Comparison of ENCODE assay signal across 1 cellular context in the genomic region with DNA sequence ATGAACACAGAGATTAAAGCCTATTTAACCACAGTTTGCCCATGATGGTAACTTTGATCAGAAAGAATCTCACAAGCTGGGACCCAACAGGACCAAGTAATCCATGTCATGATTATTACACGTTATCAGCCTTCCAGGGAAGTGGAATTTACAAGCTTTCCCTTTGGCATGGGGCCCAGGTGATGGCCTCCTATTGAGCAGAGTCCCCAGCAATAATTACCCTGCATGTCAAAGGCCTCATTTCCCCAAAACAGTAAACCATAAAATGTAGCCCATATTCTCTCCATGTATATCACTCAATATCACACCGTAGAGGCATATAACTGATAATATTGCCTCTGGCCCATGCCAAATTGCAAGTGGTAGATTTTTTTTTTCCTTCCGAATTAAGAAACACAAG.
TF ChIP-seq lines count a peak whose summit lies in the region.

No MANE protein-coding gene starts in this region.

TF ChIP-seq in SK-N-SH, 30 proteins besides CTCF, POLR2A, EP300 and RAD21 (continued from another document):
- TF ChIP-seq USF1 (IDR thresholded peaks at IDR 0.05; ENCODE audit: borderline replicate concordance, low read depth) (no peak), TCF12 (IDR thresholded peaks at IDR 0.05) (no peak), FOXM1 (IDR thresholded peaks at IDR 0.05; ENCODE audit: low read depth) (no peak), EZH2phosphoT487 (IDR thresholded peaks at IDR 0.05; ENCODE audit: borderline replicate concordance, low read depth) (no peak), TEAD4 (IDR thresholded peaks at IDR 0.05; ENCODE audit: borderline replicate concordance, insufficient read depth) (no peak), TAF1 (IDR thresholded peaks at IDR 0.05; ENCODE audit: borderline replicate concordance, low read depth, low read length) (no peak), POLR2AphosphoS5 (IDR thresholded peaks at IDR 0.05; ENCODE audit: low read depth, low read length) (no peak), RFX5 (IDR thresholded peaks at IDR 0.05; ENCODE audit: low read length) (no peak), PBX3 (IDR thresholded peaks at IDR 0.05) (no peak), GATA2 (CRISPR knock-in tag; IDR thresholded peaks at IDR 0.05) (no peak)
- TF ChIP-seq, protein P1, sequence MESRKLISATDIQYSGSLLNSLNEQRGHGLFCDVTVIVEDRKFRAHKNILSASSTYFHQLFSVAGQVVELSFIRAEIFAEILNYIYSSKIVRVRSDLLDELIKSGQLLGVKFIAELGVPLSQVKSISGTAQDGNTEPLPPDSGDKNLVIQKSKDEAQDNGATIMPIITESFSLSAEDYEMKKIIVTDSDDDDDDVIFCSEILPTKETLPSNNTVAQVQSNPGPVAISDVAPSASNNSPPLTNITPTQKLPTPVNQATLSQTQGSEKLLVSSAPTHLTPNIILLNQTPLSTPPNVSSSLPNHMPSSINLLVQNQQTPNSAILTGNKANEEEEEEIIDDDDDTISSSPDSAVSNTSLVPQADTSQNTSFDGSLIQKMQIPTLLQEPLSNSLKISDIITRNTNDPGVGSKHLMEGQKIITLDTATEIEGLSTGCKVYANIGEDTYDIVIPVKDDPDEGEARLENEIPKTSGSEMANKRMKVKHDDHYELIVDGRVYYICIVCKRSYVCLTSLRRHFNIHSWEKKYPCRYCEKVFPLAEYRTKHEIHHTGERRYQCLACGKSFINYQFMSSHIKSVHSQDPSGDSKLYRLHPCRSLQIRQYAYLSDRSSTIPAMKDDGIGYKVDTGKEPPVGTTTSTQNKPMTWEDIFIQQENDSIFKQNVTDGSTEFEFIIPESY (IDR thresholded peaks at IDR 0.05; ENCODE audit: borderline replicate concordance, low read depth), result no peak
- TF ChIP-seq, protein P2, sequence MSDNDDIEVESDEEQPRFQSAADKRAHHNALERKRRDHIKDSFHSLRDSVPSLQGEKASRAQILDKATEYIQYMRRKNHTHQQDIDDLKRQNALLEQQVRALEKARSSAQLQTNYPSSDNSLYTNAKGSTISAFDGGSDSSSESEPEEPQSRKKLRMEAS (IDR thresholded peaks at IDR 0.05; ENCODE audit: low read depth), result no peak
- TF ChIP-seq, protein P3, sequence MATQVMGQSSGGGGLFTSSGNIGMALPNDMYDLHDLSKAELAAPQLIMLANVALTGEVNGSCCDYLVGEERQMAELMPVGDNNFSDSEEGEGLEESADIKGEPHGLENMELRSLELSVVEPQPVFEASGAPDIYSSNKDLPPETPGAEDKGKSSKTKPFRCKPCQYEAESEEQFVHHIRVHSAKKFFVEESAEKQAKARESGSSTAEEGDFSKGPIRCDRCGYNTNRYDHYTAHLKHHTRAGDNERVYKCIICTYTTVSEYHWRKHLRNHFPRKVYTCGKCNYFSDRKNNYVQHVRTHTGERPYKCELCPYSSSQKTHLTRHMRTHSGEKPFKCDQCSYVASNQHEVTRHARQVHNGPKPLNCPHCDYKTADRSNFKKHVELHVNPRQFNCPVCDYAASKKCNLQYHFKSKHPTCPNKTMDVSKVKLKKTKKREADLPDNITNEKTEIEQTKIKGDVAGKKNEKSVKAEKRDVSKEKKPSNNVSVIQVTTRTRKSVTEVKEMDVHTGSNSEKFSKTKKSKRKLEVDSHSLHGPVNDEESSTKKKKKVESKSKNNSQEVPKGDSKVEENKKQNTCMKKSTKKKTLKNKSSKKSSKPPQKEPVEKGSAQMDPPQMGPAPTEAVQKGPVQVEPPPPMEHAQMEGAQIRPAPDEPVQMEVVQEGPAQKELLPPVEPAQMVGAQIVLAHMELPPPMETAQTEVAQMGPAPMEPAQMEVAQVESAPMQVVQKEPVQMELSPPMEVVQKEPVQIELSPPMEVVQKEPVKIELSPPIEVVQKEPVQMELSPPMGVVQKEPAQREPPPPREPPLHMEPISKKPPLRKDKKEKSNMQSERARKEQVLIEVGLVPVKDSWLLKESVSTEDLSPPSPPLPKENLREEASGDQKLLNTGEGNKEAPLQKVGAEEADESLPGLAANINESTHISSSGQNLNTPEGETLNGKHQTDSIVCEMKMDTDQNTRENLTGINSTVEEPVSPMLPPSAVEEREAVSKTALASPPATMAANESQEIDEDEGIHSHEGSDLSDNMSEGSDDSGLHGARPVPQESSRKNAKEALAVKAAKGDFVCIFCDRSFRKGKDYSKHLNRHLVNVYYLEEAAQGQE (IDR thresholded peaks at IDR 0.05; ENCODE audit: low read depth, low read length), result no peak
